ENCODE assay signal across 18 cellular contexts in genomic region chr1:7505094-7505838, GRCh38.
A peak's percentile ranks its signal among the peaks of the same experiment; 100 is the strongest.
DNase-seq lines count a peak whose midpoint lies in the region; ATAC-seq and TF ChIP-seq lines count a peak whose summit lies in the region.
"Had no signal": no experiment of that assay in that cellular context is flagged by ENCODE, and none has a peak within 500 bp of the region (broad histone marks: within the 10 kb centered on the region; RNA-seq: fewer than 3 reads in every experiment).

No MANE protein-coding gene starts in this region.

- H2BK12ac ChIP-seq in trophoblast cell (ENCODE audit: low read length) = no peak overlapping the region

- DNase-seq in natural killer cell treated with Interleukin-12 subunit alpha and Interleukin-12 subunit beta and Interleukin-15 and Interleukin-18, amount 100 ng/mL, for 72 hours (ENCODE audit: low spot score) = peak; percentile 45
- no peak for DNase-seq in natural killer cell
- peak; percentile 58 for DNase-seq in osteoblast (ENCODE audit: insufficient read length, low spot score, missing footprints)
- no peak for DNase-seq in A673 (ENCODE audit: low spot score)
- DNase-seq in trophoblast cell = no peak
- DNase-seq: 8988T; CD4-positive, alpha-beta T cell; DMS 273 treated with DMSO at 0.1 percent for 48 hours; DMS79; EL; GDM1; GOT3 had no signal

- H3K9ac ChIP-seq in trophoblast cell (ENCODE audit: low read length) = no peak overlapping the region

- POLR2A ChIA-PET in A673 (lab: Charles Lee; ENCODE audit: low non-redundant PET) = no interaction called here

- H3K4me2 ChIP-seq in osteoblast (ENCODE audit: insufficient read depth, low read length) (no peak overlapping the region), trophoblast cell (ENCODE audit: low read length) (no peak overlapping the region)
- H3K4me2 ChIP-seq: A549 had no signal

- H3K36me3 ChIP-seq in osteoblast (ENCODE audit: insufficient read depth, low read length) (no peaks in the 10 kb centered on the region), A673 (ENCODE audit: insufficient read depth, low read length, poor library complexity, severe bottlenecking) (no peaks in the 10 kb centered on the region), trophoblast cell (ENCODE audit: control insufficient read depth in 1 of 2, insufficient read depth in 2 of 2, low read length in 2 of 2) (no peaks in the 10 kb centered on the region)
- H3K36me3 ChIP-seq: HAP-1 had no signal

- CTCF ChIA-PET in A673 (lab: Charles Lee) = no interaction called here

- H3K4me3 ChIP-seq in osteoblast (ENCODE audit: insufficient read depth, low read length) = no peak overlapping the region
- H3K4me3 ChIP-seq in A673 (ENCODE audit: low read depth, low read length, poor library complexity, severe bottlenecking) = no peak overlapping the region
- no peak overlapping the region for H3K4me3 ChIP-seq in trophoblast cell (ENCODE audit: low read depth, low read length)
- H3K4me3 ChIP-seq: A549, GM12878, HAP-1 had no signal

- H3K27me3 ChIP-seq in osteoblast (ENCODE audit: insufficient read depth, low read length) (no peaks in the 10 kb centered on the region), A673 (replicated peaks; ENCODE audit: insufficient read depth, low read depth, low read length, poor library complexity) (no peaks in the 10 kb centered on the region), trophoblast cell (ENCODE audit: insufficient read depth, low read length) (no peaks in the 10 kb centered on the region)

- H3K4me1 ChIP-seq in osteoblast (ENCODE audit: insufficient read depth, low read length) (no peaks in the 10 kb centered on the region), A673 (ENCODE audit: insufficient read depth, low read length, poor library complexity, severe bottlenecking) (peaks cover 18% of the 10 kb centered on the region), trophoblast cell (ENCODE audit: control insufficient read depth in 1 of 2, insufficient read depth in 2 of 2, low read length in 2 of 2) (no peaks in the 10 kb centered on the region)
- H3K4me1 ChIP-seq: HAP-1 had no signal

- no peaks in the 10 kb centered on the region for H3K27me3 Mint-ChIP-seq in natural killer cell treated with Interleukin-12 subunit alpha and Interleukin-12 subunit beta and Interleukin-15 and Interleukin-18, amount 100 ng/mL, for 72 hours
- H3K27me3 Mint-ChIP-seq in natural killer cell (ENCODE audit: low read depth in 2 of 2) = no peaks in the 10 kb centered on the region
- H3K27me3 Mint-ChIP-seq: CD4-positive, alpha-beta T cell had no signal

- no peak overlapping the region for H3K18ac ChIP-seq in trophoblast cell (ENCODE audit: low read length)

- no peaks in the 10 kb centered on the region for H4K20me1 ChIP-seq in osteoblast (ENCODE audit: insufficient read depth, low read length)

- H3K4me3 Mint-ChIP-seq in natural killer cell treated with Interleukin-12 subunit alpha and Interleukin-12 subunit beta and Interleukin-15 and Interleukin-18, amount 100 ng/mL, for 72 hours = no peak overlapping the region
- no peak overlapping the region for H3K4me3 Mint-ChIP-seq in natural killer cell
- H3K4me3 Mint-ChIP-seq: CD14-positive monocyte; CD4-positive, alpha-beta T cell; CD8-positive, alpha-beta memory T cell had no signal

- H3K4ac ChIP-seq in trophoblast cell (ENCODE audit: low read depth, low read length) = no peak overlapping the region

- no peaks in the 10 kb centered on the region for H3K79me1 ChIP-seq in trophoblast cell (ENCODE audit: low read length)

- no peaks in the 10 kb centered on the region for H3K9me3 Mint-ChIP-seq in natural killer cell treated with Interleukin-12 subunit alpha and Interleukin-12 subunit beta and Interleukin-15 and Interleukin-18, amount 100 ng/mL, for 72 hours
- no peaks in the 10 kb centered on the region for H3K9me3 Mint-ChIP-seq in natural killer cell
- H3K9me3 Mint-ChIP-seq: CD14-positive monocyte; CD4-positive, alpha-beta T cell; CD8-positive, alpha-beta memory T cell had no signal

- no CpG with 5 or more reads among the region's 16 CpGs for WGBS in trophoblast cell (ENCODE audit: extremely low coverage, insufficient coverage, insufficient read length)

- ATAC-seq in natural killer cell treated with Interleukin-12 subunit alpha and Interleukin-12 subunit beta and Interleukin-15 and Interleukin-18, amount 100 ng/mL, for 72 hours = no peak
- ATAC-seq in natural killer cell (no peak), esophagus mucosa (peak; percentile 19)
- ATAC-seq: A549, GM12878 had no signal

- no peak overlapping the region for H3K23ac ChIP-seq in trophoblast cell (ENCODE audit: low read length)

- no peaks in the 10 kb centered on the region for H3K36me3 Mint-ChIP-seq in natural killer cell treated with Interleukin-12 subunit alpha and Interleukin-12 subunit beta and Interleukin-15 and Interleukin-18, amount 100 ng/mL, for 72 hours
- no peaks in the 10 kb centered on the region for H3K36me3 Mint-ChIP-seq in natural killer cell
- H3K36me3 Mint-ChIP-seq: CD14-positive monocyte; CD8-positive, alpha-beta memory T cell had no signal

- H2AFZ ChIP-seq in osteoblast (ENCODE audit: low read length) (no peak overlapping the region), trophoblast cell (ENCODE audit: insufficient read depth, low read length, poor library complexity) (no peak overlapping the region)

- no peak overlapping the region for H2AK5ac ChIP-seq in trophoblast cell (ENCODE audit: low read length)

- H3K27ac ChIP-seq in osteoblast (ENCODE audit: low read depth, low read length) (no peak overlapping the region), A673 (ENCODE audit: low read depth, low read length, poor library complexity, severe bottlenecking) (no peak overlapping the region), trophoblast cell (ENCODE audit: low read depth, low read length) (no peak overlapping the region)
- H3K27ac ChIP-seq: A549 had no signal

- no peak overlapping the region for H4K12ac ChIP-seq in trophoblast cell (ENCODE audit: low read depth, low read length)

- no peak overlapping the region for H2BK120ac ChIP-seq in trophoblast cell (ENCODE audit: insufficient read depth, low read length, poor library complexity)

- no TSS peak for BruUV-seq in A673 (replicated peaks; lab: Mats Ljungman, UMichigan)

- no peak overlapping the region for H4K91ac ChIP-seq in trophoblast cell (ENCODE audit: low read depth, low read length)

- H3K9me3 ChIP-seq in osteoblast (ENCODE audit: low read depth, low read length) = no peaks in the 10 kb centered on the region
- no peaks in the 10 kb centered on the region for H3K9me3 ChIP-seq in A673 (ENCODE audit: low read depth, low read length, poor library complexity, severe bottlenecking)
- H3K9me3 ChIP-seq in trophoblast cell (ENCODE audit: insufficient read depth, low read depth, low read length) = no peaks in the 10 kb centered on the region
- H3K9me3 ChIP-seq: A549, HAP-1 had no signal

- no peak overlapping the region for H2BK5ac ChIP-seq in trophoblast cell (ENCODE audit: low read depth, low read length, poor library complexity)

- H3K14ac ChIP-seq in trophoblast cell (ENCODE audit: low read length) = no peak overlapping the region

- H4K8ac ChIP-seq in trophoblast cell (ENCODE audit: low read depth, low read length) = no peak overlapping the region

- H3K4me1 Mint-ChIP-seq in natural killer cell treated with Interleukin-12 subunit alpha and Interleukin-12 subunit beta and Interleukin-15 and Interleukin-18, amount 100 ng/mL, for 72 hours (ENCODE audit: low read depth in 2 of 2) = no peaks in the 10 kb centered on the region
- H3K4me1 Mint-ChIP-seq in natural killer cell = no peaks in the 10 kb centered on the region
- H3K4me1 Mint-ChIP-seq: CD14-positive monocyte; CD8-positive, alpha-beta memory T cell had no signal

- TF ChIP-seq CTCF in natural killer cell (IDR thresholded peaks at IDR 0.05) (no peak), osteoblast (IDR thresholded peaks at IDR 0.05; ENCODE audit: extremely low read depth, low read depth, low read length) (no peak), A673 (conservative IDR thresholded peaks at IDR 0.05; ENCODE audit: low read depth, low read length) (no peak)

- H3K27ac Mint-ChIP-seq in natural killer cell treated with Interleukin-12 subunit alpha and Interleukin-12 subunit beta and Interleukin-15 and Interleukin-18, amount 100 ng/mL, for 72 hours = no peak overlapping the region
- H3K27ac Mint-ChIP-seq in natural killer cell = no peak overlapping the region
- H3K27ac Mint-ChIP-seq: CD14-positive monocyte; CD4-positive, alpha-beta T cell; CD8-positive, alpha-beta memory T cell had no signal

- intact Hi-C loops in natural killer cell (cut with micrococcal nuclease) (no loop called here), A673 (cut with micrococcal nuclease; ENCODE audit: unreplicated experiment) (no loop called here)

- no peaks in the 10 kb centered on the region for H3K79me2 ChIP-seq in osteoblast (ENCODE audit: insufficient read depth, low read length)
- H3K79me2 ChIP-seq in trophoblast cell (ENCODE audit: control insufficient read depth, insufficient read depth, low read length, poor library complexity) = no peaks in the 10 kb centered on the region

Comparison
In these comparisons a context has a peak if more than half of its experiments do, and no peak if none do; other contexts are left out.
1. DNase-seq: peak in natural killer cell treated with Interleukin-12 subunit alpha and Interleukin-12 subunit beta and Interleukin-15 and Interleukin-18, amount 100 ng/mL, for 72 hours (single experiment) and osteoblast (single experiment); none in natural killer cell (single experiment), A673 (single experiment) and trophoblast cell (0 of 2).